In the genomic region with DNA sequence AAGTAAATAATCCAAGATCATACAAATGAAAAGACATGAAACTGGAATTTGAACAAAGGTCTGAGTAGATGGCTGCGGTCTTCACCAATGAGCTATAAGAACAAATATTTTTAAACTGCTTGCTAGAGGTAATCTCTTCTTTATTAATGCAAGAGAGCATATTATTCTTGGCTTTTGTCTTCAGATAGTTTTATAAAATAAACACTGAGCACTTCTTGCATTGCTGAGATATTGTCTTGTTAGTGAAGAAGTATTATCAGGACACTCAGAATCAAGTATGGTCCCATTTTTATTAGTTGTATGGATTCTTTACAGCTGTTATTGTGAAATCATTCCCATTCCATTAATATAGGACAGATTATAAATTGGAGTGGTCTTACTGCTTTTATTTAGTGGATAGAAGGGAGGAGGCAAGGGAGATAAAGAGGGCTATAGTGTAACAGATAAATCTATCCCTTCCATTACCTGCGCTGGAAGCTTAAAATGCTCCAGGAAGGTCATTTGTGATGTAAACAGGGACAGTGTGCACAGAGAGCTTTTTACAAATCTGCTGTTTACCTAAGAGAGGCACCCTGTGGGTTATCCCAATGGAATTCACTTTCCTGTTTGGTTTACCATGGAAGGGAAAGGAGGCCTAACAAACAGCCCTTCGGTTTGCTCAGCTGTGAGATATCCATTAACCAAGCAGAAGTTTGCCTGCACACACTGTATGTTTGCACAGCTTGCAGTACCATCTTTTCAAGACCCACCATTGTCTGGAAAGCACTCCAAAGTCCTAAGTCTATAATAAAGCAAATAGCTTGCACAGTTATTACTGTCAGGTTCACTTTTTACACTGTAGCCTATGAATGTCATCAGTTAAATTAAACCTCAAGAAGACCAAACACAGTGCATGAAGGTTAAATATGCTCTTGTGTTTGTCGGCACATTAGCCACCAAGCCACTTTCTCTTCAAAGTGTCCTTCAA, we compare ENCODE assay signal across 14 cellular contexts.
DNase-seq lines count a peak whose midpoint lies in the region; ATAC-seq and TF ChIP-seq lines count a peak whose summit lies in the region.
"Had no signal": no experiment of that assay in that cellular context is flagged by ENCODE, and none has a peak within 500 bp of the region (broad histone marks: within the 10 kb centered on the region; RNA-seq: fewer than 3 reads in every experiment).

No MANE protein-coding gene starts in this region.

- peaks cover 33 to 37% of the 10 kb centered on the region in 2 experiments for H3K4me1 Mint-ChIP-seq in H9
- peaks cover 7% of the 10 kb centered on the region for H3K4me1 Mint-ChIP-seq in activated T-cell treated with anti-CD3 and anti-CD28 coated beads, Interleukin-2, amount 50 U/mL, for 72 hours (ENCODE audit: low read depth)

- no peak overlapping the region for H3K4me2 ChIP-seq in H9 (ENCODE audit: insufficient read depth, insufficient read length, low read length)

- no peak overlapping the region for H3K23ac ChIP-seq in H9 (ENCODE audit: insufficient read length, low read depth, low read length)

- H4K91ac ChIP-seq in H9 (ENCODE audit: insufficient read length, low read depth, low read length), result no peak overlapping the region

- H3K27me3 Mint-ChIP-seq in H9 (ENCODE audit: low read depth), result 0 out of 2 replicates have a peak, but pooled peaks cover 2% of the 10 kb centered on the region
- no peaks in the 10 kb centered on the region for H3K27me3 Mint-ChIP-seq in activated T-cell treated with anti-CD3 and anti-CD28 coated beads, Interleukin-2, amount 50 U/mL, for 72 hours (ENCODE audit: low read depth)
- H3K27me3 Mint-ChIP-seq: B cell had no signal

- DNase-seq in H9 (no peak), NCI-H2029 treated with DMSO at 0.1 percent for 48 hours (lab: John Stamatoyannopoulos, UW) (peak; percentile 89), SW480 (ENCODE audit: low spot score) (peak; percentile 79), mucosa of descending colon (peak in 1 of 3 donors; percentile 38), mesenteric fat pad (ENCODE audit: low spot score) (no peak)
- DNase-seq in activated T-cell treated with anti-CD3 and anti-CD28 coated beads, Interleukin-2, amount 50 U/mL, for 72 hours, result no peak
- no peak for DNase-seq in stimulated activated CD4-positive, alpha-beta T cell treated with anti-CD3 and anti-CD28 coated beads, Interleukin-15, amount 100 ng/mL, for 24 hours
- DNase-seq: NCI-H524 treated with DMSO at 0.1 percent for 48 hours, stomach had no signal

- H3K4me3 ChIP-seq in mucosa of descending colon, result no peak overlapping the region
- H3K4me3 ChIP-seq: K562, SJSA1, stomach had no signal

- no peak for TF ChIP-seq CTCF in H9 (conservative IDR thresholded peaks at IDR 0.05)
- no peak for TF ChIP-seq CTCF in mucosa of descending colon (IDR thresholded peaks at IDR 0.05)

- H3K9me3 Mint-ChIP-seq in H9, result peaks cover 12 to 19% of the 10 kb centered on the region in 2 experiments
- H3K9me3 Mint-ChIP-seq in activated T-cell treated with anti-CD3 and anti-CD28 coated beads, Interleukin-2, amount 50 U/mL, for 72 hours, result no peaks in the 10 kb centered on the region
- H3K9me3 Mint-ChIP-seq: dendritic cell treated with granulocyte-macrophage colony-stimulating factor and Interleukin-4, amounts not matched to agents 40 ng/mL and 50 ng/mL, for 4 days had no signal

- peaks cover 6 to 42% (median 19%) of the 10 kb centered on the region in 3 experiments; a peak in 6 of 7 replicates for H3K36me3 Mint-ChIP-seq in H9 (ENCODE audit: insufficient read depth in 1 of 3, low read depth in 3 of 3)
- no peaks in the 10 kb centered on the region for H3K36me3 Mint-ChIP-seq in activated T-cell treated with anti-CD3 and anti-CD28 coated beads, Interleukin-2, amount 50 U/mL, for 72 hours (ENCODE audit: insufficient read depth in 2 of 2)

- H3K4me1 ChIP-seq in H9 (ENCODE audit: insufficient read depth, low read length), result no peaks in the 10 kb centered on the region
- H3K4me1 ChIP-seq in mucosa of descending colon (ENCODE audit: low read depth), result peaks cover 3% of the 10 kb centered on the region
- H3K4me1 ChIP-seq: SJSA1 had no signal

- H3K9me3 ChIP-seq in H9 (ENCODE audit: control insufficient read depth, low read depth, low read length), result no peaks in the 10 kb centered on the region
- H3K9me3 ChIP-seq in mucosa of descending colon, result no peaks in the 10 kb centered on the region
- H3K9me3 ChIP-seq: SJSA1, stomach had no signal

- no peak overlapping the region for H2BK5ac ChIP-seq in H9 (ENCODE audit: insufficient read length, low read length)

- H3K23me2 ChIP-seq in H9 (ENCODE audit: insufficient read length, low read depth, low read length, poor library complexity, severe bottlenecking), result no peaks in the 10 kb centered on the region

- H2AK5ac ChIP-seq in H9 (ENCODE audit: insufficient read length, low read length), result no peak overlapping the region

- no peak overlapping the region for H2BK20ac ChIP-seq in H9 (ENCODE audit: low read depth, low read length, poor library complexity, severe bottlenecking)

- no peaks in the 10 kb centered on the region for H4K20me1 ChIP-seq in H9 (ENCODE audit: control insufficient read depth, insufficient read depth, insufficient read length)

- peak overlapping the region; percentile 11 for H3K27ac ChIP-seq in H9 (ENCODE audit: insufficient read length, low read depth, low read length)
- H3K27ac ChIP-seq: SJSA1, stomach had no signal

- no peak overlapping the region; a peak in 1 of 5 replicates for H3K4me3 Mint-ChIP-seq in H9
- no peak overlapping the region for H3K4me3 Mint-ChIP-seq in activated T-cell treated with anti-CD3 and anti-CD28 coated beads, Interleukin-2, amount 50 U/mL, for 72 hours
- H3K4me3 Mint-ChIP-seq: B cell; dendritic cell treated with granulocyte-macrophage colony-stimulating factor and Interleukin-4, amounts not matched to agents 40 ng/mL and 50 ng/mL, for 4 days had no signal

- H3K14ac ChIP-seq in H9 (ENCODE audit: insufficient read depth, low read length), result no peak overlapping the region

- H3K9ac ChIP-seq in H9 (ENCODE audit: extremely low read depth, insufficient read length, low read length), result no peak overlapping the region

- H3K27me3 ChIP-seq in H9 (ENCODE audit: insufficient read depth, low read length), result no peaks in the 10 kb centered on the region
- H3K27me3 ChIP-seq: SJSA1, stomach had no signal

- H3K27ac Mint-ChIP-seq in H9, result peak overlapping the region; percentile 21 to 93 (median 33); a peak in 5 of 7 replicates
- H3K27ac Mint-ChIP-seq in activated T-cell treated with anti-CD3 and anti-CD28 coated beads, Interleukin-2, amount 50 U/mL, for 72 hours, result no peak overlapping the region
- H3K27ac Mint-ChIP-seq: B cell; dendritic cell treated with granulocyte-macrophage colony-stimulating factor and Interleukin-4, amounts not matched to agents 40 ng/mL and 50 ng/mL, for 4 days had no signal

- H2BK120ac ChIP-seq in H9 (ENCODE audit: low read depth, low read length, poor library complexity, severe bottlenecking), result no peak overlapping the region

- H3K4ac ChIP-seq in H9 (ENCODE audit: low read depth, low read length), result no peak overlapping the region

- H3K79me1 ChIP-seq in H9 (ENCODE audit: insufficient read depth, low read depth, low read length, poor library complexity, severe bottlenecking), result no peaks in the 10 kb centered on the region

- H2AFZ ChIP-seq in H9 (ENCODE audit: low read length), result no peak overlapping the region

- H2BK15ac ChIP-seq in H9 (ENCODE audit: low read depth, low read length), result no peak overlapping the region

- no peaks in the 10 kb centered on the region for H3K36me3 ChIP-seq in mucosa of descending colon (ENCODE audit: low read depth)
- H3K36me3 ChIP-seq: SJSA1, stomach had no signal

- H2BK12ac ChIP-seq in H9 (ENCODE audit: insufficient read length, low read depth, low read length), result no peak overlapping the region

- H3K18ac ChIP-seq in H9 (ENCODE audit: insufficient read length, low read depth, low read length), result no peak overlapping the region

- H3T11ph ChIP-seq in H9 (ENCODE audit: low read length), result no peak overlapping the region

- no peak overlapping the region for H4K5ac ChIP-seq in H9 (ENCODE audit: insufficient read length, low read depth, low read length)

- intact Hi-C loops in mucosa of descending colon (cut with DNase I, micrococcal nuclease), result no loop called here

- no peaks in the 10 kb centered on the region for H3K79me2 ChIP-seq in H9 (ENCODE audit: insufficient read depth, low read length)

- H4K8ac ChIP-seq in H9 (replicated peaks; ENCODE audit: insufficient read length, low read depth, low read length), result no peak overlapping the region

- ATAC-seq in mucosa of descending colon (peak; percentile 97), HG03095 (IDR thresholded peaks at IDR 0.05; ENCODE audit: unreplicated experiment) (no peak)
- ATAC-seq in activated T-cell treated with anti-CD3 and anti-CD28 coated beads, Interleukin-2, amount 50 U/mL, for 72 hours (replicated peaks in 1 of 2), result no peak
- ATAC-seq: K562 had no signal

- no peak overlapping the region for H3K56ac ChIP-seq in H9 (ENCODE audit: insufficient read length, low read depth, low read length)

- no CpG with 5 or more reads among the region's 4 CpGs for WGBS in H9 (ENCODE audit: extremely low coverage, insufficient read length, low lambda C conversion rate)

Comparison
In these comparisons a context has a peak if more than half of its experiments do, and no peak if none do; other contexts are left out.
1. DNase-seq: peak in NCI-H2029 treated with DMSO at 0.1 percent for 48 hours (single experiment) and SW480 (single experiment); none in H9 (single experiment), activated T-cell treated with anti-CD3 and anti-CD28 coated beads, Interleukin-2, amount 50 U/mL, for 72 hours (0 of 2), stimulated activated CD4-positive, alpha-beta T cell treated with anti-CD3 and anti-CD28 coated beads, Interleukin-15, amount 100 ng/mL, for 24 hours (single experiment) and mesenteric fat pad (single experiment).